ENCODE assay signal across 1 cellular context in the genomic region with DNA sequence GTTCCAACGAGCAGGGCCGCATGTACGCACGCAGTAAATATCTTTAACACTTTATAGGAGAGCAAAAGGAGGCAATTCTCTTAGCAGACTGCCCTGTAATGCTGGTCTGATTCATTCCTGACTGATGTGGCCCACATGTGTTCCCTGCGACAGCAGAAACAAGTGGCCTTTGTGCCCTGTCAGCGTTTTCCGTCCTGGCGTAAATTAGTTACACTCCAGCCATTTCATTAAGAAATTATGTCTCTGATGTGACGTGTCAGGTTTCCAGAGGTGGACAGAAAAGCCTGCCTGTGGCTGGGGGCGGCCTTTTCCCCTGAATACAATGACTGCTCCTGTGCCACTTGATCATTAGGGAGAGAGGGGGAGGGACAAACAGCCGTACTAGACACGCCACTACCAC.
A peak's percentile ranks its signal among the peaks of the same experiment; 100 is the strongest.
TF ChIP-seq lines count a peak whose summit lies in the region.

No MANE protein-coding gene starts in this region.

TF ChIP-seq in K562, 482 proteins besides CTCF, POLR2A, EP300 and RAD21:
- TF ChIP-seq ZNF316 (IDR thresholded peaks at IDR 0.05), result peak; percentile 82
- no peak for TF ChIP-seq KDM2B (CRISPR knock-in tag; IDR thresholded peaks at IDR 0.05)
- TF ChIP-seq MAFK (IDR thresholded peaks at IDR 0.05; ENCODE audit: low read length), result peak; percentile 86
- peak; percentile 67 for TF ChIP-seq MAFG (tag; conservative IDR thresholded peaks at IDR 0.05)
- TF ChIP-seq C11orf30 (IDR thresholded peaks at IDR 0.05; ENCODE audit: low read depth), result peak; percentile 75
- no peak for TF ChIP-seq ADNP (tag; IDR thresholded peaks at IDR 0.05)
- TF ChIP-seq MAFF (IDR thresholded peaks at IDR 0.05; ENCODE audit: low read length), result peak; percentile 82
- TF ChIP-seq, protein P1, sequence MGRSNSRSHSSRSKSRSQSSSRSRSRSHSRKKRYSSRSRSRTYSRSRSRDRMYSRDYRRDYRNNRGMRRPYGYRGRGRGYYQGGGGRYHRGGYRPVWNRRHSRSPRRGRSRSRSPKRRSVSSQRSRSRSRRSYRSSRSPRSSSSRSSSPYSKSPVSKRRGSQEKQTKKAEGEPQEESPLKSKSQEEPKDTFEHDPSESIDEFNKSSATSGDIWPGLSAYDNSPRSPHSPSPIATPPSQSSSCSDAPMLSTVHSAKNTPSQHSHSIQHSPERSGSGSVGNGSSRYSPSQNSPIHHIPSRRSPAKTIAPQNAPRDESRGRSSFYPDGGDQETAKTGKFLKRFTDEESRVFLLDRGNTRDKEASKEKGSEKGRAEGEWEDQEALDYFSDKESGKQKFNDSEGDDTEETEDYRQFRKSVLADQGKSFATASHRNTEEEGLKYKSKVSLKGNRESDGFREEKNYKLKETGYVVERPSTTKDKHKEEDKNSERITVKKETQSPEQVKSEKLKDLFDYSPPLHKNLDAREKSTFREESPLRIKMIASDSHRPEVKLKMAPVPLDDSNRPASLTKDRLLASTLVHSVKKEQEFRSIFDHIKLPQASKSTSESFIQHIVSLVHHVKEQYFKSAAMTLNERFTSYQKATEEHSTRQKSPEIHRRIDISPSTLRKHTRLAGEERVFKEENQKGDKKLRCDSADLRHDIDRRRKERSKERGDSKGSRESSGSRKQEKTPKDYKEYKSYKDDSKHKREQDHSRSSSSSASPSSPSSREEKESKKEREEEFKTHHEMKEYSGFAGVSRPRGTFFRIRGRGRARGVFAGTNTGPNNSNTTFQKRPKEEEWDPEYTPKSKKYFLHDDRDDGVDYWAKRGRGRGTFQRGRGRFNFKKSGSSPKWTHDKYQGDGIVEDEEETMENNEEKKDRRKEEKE (IDR thresholded peaks at IDR 0.05; ENCODE audit: borderline replicate concordance in 1 of 2, control insufficient read depth in 1 of 2, low read depth in 2 of 2, low read length in 1 of 2), result no peak
